ENCODE assay signal across 18 cellular contexts in the genomic region with DNA sequence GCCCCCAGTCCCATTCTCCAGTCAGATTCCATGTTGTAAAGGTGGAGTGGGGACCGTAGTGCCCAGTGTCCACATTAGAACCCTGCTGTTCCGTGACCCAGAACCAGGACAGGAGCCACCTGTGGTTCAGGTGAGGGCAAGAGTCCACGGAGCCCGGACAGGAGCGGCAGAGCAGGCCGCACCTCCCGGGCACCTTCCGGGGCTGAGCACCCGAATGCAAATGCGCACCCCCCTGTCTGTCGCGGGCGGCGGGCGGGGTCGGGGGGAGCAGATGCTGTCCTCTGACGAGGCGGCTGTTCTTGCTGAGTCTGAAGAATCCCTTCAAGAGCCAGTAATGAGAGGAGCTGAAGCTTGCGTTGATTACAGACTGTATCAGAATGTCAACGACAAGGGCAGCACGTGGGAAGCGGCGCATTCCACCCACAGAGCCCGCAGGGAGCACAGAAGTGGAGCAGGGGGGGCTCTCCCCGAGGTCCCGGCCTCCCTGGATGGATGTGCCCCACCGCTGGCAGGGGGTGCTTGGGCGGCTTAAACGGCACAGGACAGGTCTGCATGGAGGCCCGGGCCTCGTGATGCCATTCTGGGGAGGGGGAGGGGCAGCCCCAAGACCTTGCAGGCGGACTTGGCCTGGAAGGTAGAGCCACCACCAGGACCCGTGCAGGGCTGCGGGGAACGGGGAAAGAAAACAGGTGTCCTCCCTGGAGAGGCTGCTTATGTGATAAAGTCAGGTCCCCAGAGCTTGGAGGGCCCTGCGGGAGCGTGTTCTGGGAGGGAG.
"Had no signal": no experiment of that assay in that cellular context is flagged by ENCODE, and none has a peak within 500 bp of the region (broad histone marks: within the 10 kb centered on the region; RNA-seq: fewer than 3 reads in every experiment).

No MANE protein-coding gene starts in this region.

- H3K27ac Mint-ChIP-seq: naive B cell; nephron; stimulated activated naive B cell treated with anti-CD40 and anti-IgM and Interleukin-4, amounts not matched to agents 10 μg/mL and 1 μg/mL and 100 μg/mL, for 72 hours; type B pancreatic cell had no signal

- H3K4me1 ChIP-seq: colonic mucosa, gastrocnemius medialis, heart right ventricle, left ventricle myocardium inferior, sigmoid colon, uterus had no signal

- H3K27me3 ChIP-seq: colonic mucosa, gastrocnemius medialis, neutrophil, sigmoid colon, uterus had no signal

- H3K27ac ChIP-seq: colonic mucosa, gastrocnemius medialis, heart right ventricle, left ventricle myocardium inferior, neutrophil, sigmoid colon, skin epidermis, uterus had no signal

- H3K4me1 Mint-ChIP-seq: nephron; stimulated activated naive B cell treated with anti-CD40 and anti-IgM and Interleukin-4, amounts not matched to agents 10 μg/mL and 1 μg/mL and 100 μg/mL, for 72 hours had no signal

- H3K9me3 Mint-ChIP-seq: nephron, type B pancreatic cell had no signal

- H3K36me3 Mint-ChIP-seq: naive B cell; stimulated activated naive B cell treated with anti-CD40 and anti-IgM and Interleukin-4, amounts not matched to agents 10 μg/mL and 1 μg/mL and 100 μg/mL, for 72 hours; type B pancreatic cell had no signal

- H3K4me3 Mint-ChIP-seq: naive B cell; nephron; stimulated activated naive B cell treated with anti-CD40 and anti-IgM and Interleukin-4, amounts not matched to agents 10 μg/mL and 1 μg/mL and 100 μg/mL, for 72 hours; type B pancreatic cell had no signal

- H3K9me3 ChIP-seq: colonic mucosa, gastrocnemius medialis, neutrophil, uterus had no signal

- H3K36me3 ChIP-seq: colonic mucosa, gastrocnemius medialis, heart right ventricle, left ventricle myocardium inferior, neutrophil, sigmoid colon, uterus had no signal

- DNase-seq: colonic mucosa; effector CD8-positive, alpha-beta T cell; gastrocnemius medialis; heart right ventricle; hypothalamus; left ventricle myocardium inferior; mesendoderm; naive B cell; sigmoid colon; stimulated activated CD4-positive, alpha-beta T cell treated with anti-CD3 and anti-CD28 coated beads, Interleukin-2, amount 100 ng/mL, for 24 hours; stimulated activated CD4-positive, alpha-beta T cell treated with anti-CD3 and anti-CD28 coated beads, Interleukin-4, amount 100 ng/mL, for 4 hours; stimulated activated naive B cell treated with anti-CD40 and anti-IgM and Interleukin-4, amounts not matched to agents 10 μg/mL and 1 μg/mL and 100 μg/mL, for 72 hours; uterus had no signal

- H3K4me3 ChIP-seq: colonic mucosa, gastrocnemius medialis, heart right ventricle, left ventricle myocardium inferior, sigmoid colon, skin epidermis, uterus had no signal

- H3K27me3 Mint-ChIP-seq: type B pancreatic cell had no signal

- ATAC-seq: esophagus mucosa; gastrocnemius medialis; heart right ventricle; stimulated activated naive B cell treated with anti-CD40 and anti-IgM and Interleukin-4, amounts not matched to agents 10 μg/mL and 1 μg/mL and 100 μg/mL, for 72 hours had no signal
